In genomic region chr11:36564376-36565032, GRCh38 we compare ENCODE assay signal across 8 cellular contexts. TPM values are rescaled to one million over a fixed set of nuclear protein-coding genes. Genes with fewer than 3 reads are reported as not detected.
DNase-seq lines count a peak whose midpoint lies in the region; ATAC-seq and TF ChIP-seq lines count a peak whose summit lies in the region.

No MANE protein-coding gene starts in this region.

- no TSS peak for BruUV-seq in Calu3 (replicated peaks; lab: Mats Ljungman, UMichigan)
- BruUV-seq in mammary epithelial cell (replicated peaks; lab: Mats Ljungman, UMichigan): no TSS peak

- H3K4me1 Mint-ChIP-seq in Calu3 (ENCODE audit: low read depth, unreplicated experiment): peaks cover 5% of the 10 kb centered on the region
- H3K4me1 Mint-ChIP-seq in immature natural killer cell: peaks cover 24% of the 10 kb centered on the region in 2 donors

- H3K27ac ChIP-seq in mammary epithelial cell (ENCODE audit: insufficient read depth, low read depth, low read length): no peak overlapping the region
- no peak overlapping the region for H3K27ac ChIP-seq in smooth muscle cell (ENCODE audit: low read depth)

- H3K9me3 ChIP-seq in mammary epithelial cell (replicated peaks; ENCODE audit: insufficient read depth, low read length) (no peaks in the 10 kb centered on the region), smooth muscle cell (replicated peaks; ENCODE audit: low read depth) (no peaks in the 10 kb centered on the region)

- no peaks in the 10 kb centered on the region for H3K79me2 ChIP-seq in mammary epithelial cell (ENCODE audit: insufficient read depth, low read length)
- H3K79me2 ChIP-seq in smooth muscle cell (ENCODE audit: low read depth): no peaks in the 10 kb centered on the region

- DNase-seq in Calu3: peak; percentile 40
- DNase-seq in M059J (ENCODE audit: low read depth): peak; percentile 69
- peak; percentile 72 for DNase-seq in SKM-1 treated with dmso at 0.1 percent for 144 hours (lab: John Stamatoyannopoulos, UW; ENCODE audit: unreplicated experiment)
- DNase-seq in mammary epithelial cell: peak; percentile 38
- peak; percentile 46 to 55 (median 54) for DNase-seq in immature natural killer cell
- DNase-seq in smooth muscle cell (lab: John Stamatoyannopoulos, UW; ENCODE audit: unreplicated experiment): no peak

- no peaks in the 10 kb centered on the region for H3K27me3 ChIP-seq in mammary epithelial cell (ENCODE audit: insufficient read depth, low read length)
- no peaks in the 10 kb centered on the region for H3K27me3 ChIP-seq in smooth muscle cell (ENCODE audit: low read depth)

- H3K9ac ChIP-seq in mammary epithelial cell (ENCODE audit: insufficient read depth, low read length): no peak overlapping the region
- H3K9ac ChIP-seq in smooth muscle cell (ENCODE audit: low read depth): no peak overlapping the region

- peak overlapping the region; percentile 43 for H2AFZ ChIP-seq in mammary epithelial cell (ENCODE audit: low read depth, low read length)
- peak overlapping the region; percentile 76 for H2AFZ ChIP-seq in smooth muscle cell (ENCODE audit: low read depth)

- CTCF ChIA-PET in Calu3 (lab: Charles Lee): interaction anchor here (0.5 to 4.3 kb wide), 5 partner anchors 30 to 1142 kb away, joined by 3 to 40 read pairs (median 4); partner anchors contain the start of genes IFTAP and TRAF6
- CTCF ChIA-PET in mammary epithelial cell (lab: Charles Lee; ENCODE audit: low non-redundant PET): interaction anchor here (0.9 kb wide), 1 partner anchor 182 kb away, joined by 5 read pairs; no protein-coding TSS in a partner anchor

- H4K20me1 ChIP-seq in mammary epithelial cell (ENCODE audit: insufficient read depth, low read length): no peaks in the 10 kb centered on the region
- no peaks in the 10 kb centered on the region for H4K20me1 ChIP-seq in smooth muscle cell (ENCODE audit: low read depth)

- 2% methylated on average over 13 of the region's 15 CpGs for WGBS in mammary epithelial cell (ENCODE audit: low coverage, missing lambda C conversion rate)
- WGBS in smooth muscle cell (ENCODE audit: low lambda C conversion rate): 27% methylated on average over 15 of the region's 15 CpGs

- H3K9me3 Mint-ChIP-seq in Calu3 (ENCODE audit: low read depth, unreplicated experiment) (no peaks in the 10 kb centered on the region), immature natural killer cell (no peaks in the 10 kb centered on the region)

- no peaks in the 10 kb centered on the region for H3F3A ChIP-seq in smooth muscle cell (ENCODE audit: low read depth)

- H3K27ac Mint-ChIP-seq in Calu3 (ENCODE audit: unreplicated experiment) (no peak overlapping the region), immature natural killer cell (no peak overlapping the region)

- H3K4me1 ChIP-seq in mammary epithelial cell (ENCODE audit: insufficient read depth, low read length) (no peaks in the 10 kb centered on the region), smooth muscle cell (ENCODE audit: low read depth) (peaks cover 6% of the 10 kb centered on the region)

- in situ Hi-C loops in mammary epithelial cell (cut with MboI; ENCODE audit: low sequenced_read_pairs in 2 of 2): loop anchor here (10.0 to 25.0 kb wide), 3 partner anchors 98 to 180 kb away; no protein-coding TSS in a partner anchor

- intact Hi-C loops in Calu3 (cut with micrococcal nuclease; ENCODE audit: unreplicated experiment) (loop anchor here (1.0 kb wide), 3 partner anchors 58 to 183 kb away; no protein-coding TSS in a partner anchor), mammary epithelial cell (cut with micrococcal nuclease) (loop anchor here (1.0 kb wide), 3 partner anchors 58 to 183 kb away; no protein-coding TSS in a partner anchor)

- no peaks in the 10 kb centered on the region for H3K36me3 Mint-ChIP-seq in Calu3 (ENCODE audit: insufficient read depth, unreplicated experiment)
- no peaks in the 10 kb centered on the region for H3K36me3 Mint-ChIP-seq in immature natural killer cell

- H3K4me3 Mint-ChIP-seq in Calu3 (ENCODE audit: low read depth, unreplicated experiment) (peak overlapping the region; percentile 58), immature natural killer cell (peak overlapping the region; percentile 80 to 92 (median 85))

- dilution Hi-C loops in mammary epithelial cell (cut with HindIII; ENCODE audit: low sequenced_read_pairs): no loop called here

- H3K4me2 ChIP-seq in mammary epithelial cell (ENCODE audit: insufficient read depth, low read depth, low read length) (peak overlapping the region; percentile 66), smooth muscle cell (peak overlapping the region; percentile 91)

- ATAC-seq in GM21360 (IDR thresholded peaks at IDR 0.05; ENCODE audit: unreplicated experiment) (peak; percentile 56), HG02571 (IDR thresholded peaks at IDR 0.05; ENCODE audit: unreplicated experiment) (no peak)

- TF ChIP-seq CTCF in Calu3 (IDR thresholded peaks at IDR 0.05; ENCODE audit: unreplicated experiment) (no peak), mammary epithelial cell (conservative IDR thresholded peaks at IDR 0.05 in 1 of 2, IDR thresholded peaks at IDR 0.05 in 1 of 2; ENCODE audit: extremely low read depth in 1 of 2, insufficient read depth in 1 of 2, low read depth in 1 of 2, low read length in 2 of 2) (peak; percentile 64 to 72), smooth muscle cell (IDR thresholded peaks at IDR 0.05; ENCODE audit: borderline replicate concordance, insufficient read depth, poor library complexity, severe bottlenecking) (peak; percentile 73)

- H3K4me3 ChIP-seq in mammary epithelial cell (replicated peaks in 1 of 3; ENCODE audit: insufficient read depth in 1 of 3, low read depth in 2 of 3, low read length in 3 of 3): peak overlapping the region; percentile 27 to 35 (median 28)
- peak overlapping the region; percentile 52 for H3K4me3 ChIP-seq in smooth muscle cell

- H3K27me3 Mint-ChIP-seq in Calu3 (ENCODE audit: unreplicated experiment) (peaks cover 64% of the 10 kb centered on the region), immature natural killer cell (ENCODE audit: low read depth in 3 of 3) (peaks cover 0 to 14% (median 3%) of the 10 kb centered on the region in 3 donors)

- H3K36me3 ChIP-seq in mammary epithelial cell (ENCODE audit: insufficient read depth, low read length): no peaks in the 10 kb centered on the region
- H3K36me3 ChIP-seq in smooth muscle cell (ENCODE audit: low read depth): no peaks in the 10 kb centered on the region

RNA-seq across cellular contexts. Expression of gene RAG1, which starts 3.3 kb away (rescaled TPM):
- total RNA-seq in Calu3 (2022): 0.56 and 0.90 TPM in 2 replicates
- total RNA-seq in M059J (2014; rRNA removed; shearing (Covaris generic)): 0.52 and 0.57 TPM in 2 replicates
- 1 to 10 TPM in 1 of 2 donors, under 1 TPM in 1; 0.64 to 1.0 TPM for total RNA-seq in mammary epithelial cell
- polyA plus RNA-seq in mammary epithelial cell: 0.16 TPM
- not detected for polyA minus RNA-seq in mammary epithelial cell
- polyA plus RNA-seq in immature natural killer cell: under 1 TPM; 0.39 to 0.85 (median 0.52) TPM
- 2.7 and 3.7 TPM in 2 replicates for total RNA-seq in smooth muscle cell
- 0.86 and 1.7 TPM in 2 replicates for polyA plus RNA-seq in smooth muscle cell

RNA-seq across cellular contexts. Expression of gene IFTAP, which starts 29.8 kb away (rescaled TPM):
- total RNA-seq in Calu3 (2022) (15.5 and 17.1 TPM in 2 replicates), mammary epithelial cell (1 to 10 TPM; 9.0 to 9.3 TPM), smooth muscle cell (17.8 and 41.8 TPM in 2 replicates)
- 39.6 and 41.1 TPM in 2 replicates for total RNA-seq in M059J (2014; rRNA removed; shearing (Covaris generic))
- polyA plus RNA-seq in mammary epithelial cell (11.3 TPM), immature natural killer cell (10 to 100 TPM in 1 of 3 donors, 1 to 10 TPM in 2; 3.1 to 11.8 (median 3.2) TPM), smooth muscle cell (24.7 and 33.1 TPM in 2 replicates)
- polyA minus RNA-seq in mammary epithelial cell: 12.7 TPM

RNA-seq across cellular contexts. Expression of gene RAG2, which starts 33.5 kb away (rescaled TPM):
- not detected in 2 replicates for total RNA-seq in Calu3 (2022)
- total RNA-seq in M059J (2014; rRNA removed; shearing (Covaris generic)): not detected in 2 replicates
- not detected for total RNA-seq in mammary epithelial cell
- polyA plus RNA-seq in mammary epithelial cell: not detected
- not detected for polyA minus RNA-seq in mammary epithelial cell
- polyA plus RNA-seq in immature natural killer cell: not detected
- not detected in 2 replicates for total RNA-seq in smooth muscle cell
- not detected in 2 replicates for polyA plus RNA-seq in smooth muscle cell

RNA-seq across cellular contexts. Expression of gene TRAF6, which starts 54.4 kb away (rescaled TPM):
- total RNA-seq in Calu3 (2022): 13.5 and 14.8 TPM in 2 replicates
- 3.2 and 8.4 TPM in 2 replicates for total RNA-seq in M059J (2014; rRNA removed; shearing (Covaris generic))
- total RNA-seq in mammary epithelial cell: 10 to 100 TPM; 11.2 to 21.0 TPM
- 6.5 TPM for polyA plus RNA-seq in mammary epithelial cell
- polyA minus RNA-seq in mammary epithelial cell: 10.4 TPM
- polyA plus RNA-seq in immature natural killer cell: 10 to 100 TPM; 11.3 to 20.0 (median 13.1) TPM
- 18.9 and 19.7 TPM in 2 replicates for total RNA-seq in smooth muscle cell
- 9.9 and 14.7 TPM in 2 replicates for polyA plus RNA-seq in smooth muscle cell
